Comparison of ENCODE assay signal across 24 cellular contexts in genomic region chrX:11585174-11585573, GRCh38.
A peak's percentile ranks its signal among the peaks of the same experiment; 100 is the strongest.
DNase-seq lines count a peak whose midpoint lies in the region; ATAC-seq, FAIRE-seq and TF ChIP-seq lines count a peak whose summit lies in the region.
"Had no signal": no experiment of that assay in that cellular context is flagged by ENCODE, and none has a peak within 500 bp of the region (broad histone marks: within the 10 kb centered on the region; RNA-seq: fewer than 3 reads in every experiment).

No MANE protein-coding gene starts in this region.

- ATAC-seq in A549, result no peak
- peak; percentile 50 for ATAC-seq in HG03432 (IDR thresholded peaks at IDR 0.05; ENCODE audit: unreplicated experiment)
- ATAC-seq in GM18519 (IDR thresholded peaks at IDR 0.05; ENCODE audit: low FRiP score, unreplicated experiment), result no peak
- ATAC-seq: HCT116, PC-3, T-cell had no signal

- FAIRE-seq in A549 (lab: Jason Lieb, UNC) (peak; percentile 88), GM12892 (lab: Jason Lieb, UNC) (peak; percentile 90)
- FAIRE-seq: A204.1 had no signal

- no peak overlapping the region for H3K4me3 Mint-ChIP-seq in activated T-helper 1 cell treated with anti-CD3 and anti-CD28 coated beads, Interleukin-12 subunit alpha, Interleukin-12 subunit beta, Interleukin-2, Interleukin-4 antibody, amounts not matched to agents 30 ng/mL and 10 ng/mL and 1 ng/mL, durations not matched to agents 14 hours and 24 hours and 36 hours
- H3K4me3 Mint-ChIP-seq: CD4-positive, alpha-beta T cell; T-cell had no signal

- TF ChIP-seq POLR2A in A549 (IDR thresholded peaks at IDR 0.05; ENCODE audit: low read length), result no peak
- no peak for TF ChIP-seq POLR2A in GM12892 (IDR thresholded peaks at IDR 0.05; ENCODE audit: low read depth, low read length)

- POLR2A ChIA-PET in A549 (lab: Yijun Ruan, JAX), result no interaction called here

- WGBS in A549 (ENCODE audit: missing lambda C conversion rate), result 0% methylated on average over 1 of the region's 1 CpG

- no peak overlapping the region for H3K27ac Mint-ChIP-seq in activated T-helper 1 cell treated with anti-CD3 and anti-CD28 coated beads, Interleukin-12 subunit alpha, Interleukin-12 subunit beta, Interleukin-2, Interleukin-4 antibody, amounts not matched to agents 30 ng/mL and 10 ng/mL and 1 ng/mL, durations not matched to agents 14 hours and 24 hours and 36 hours
- H3K27ac Mint-ChIP-seq: CD4-positive, alpha-beta T cell; T-cell had no signal

- CTCF ChIA-PET in A549 (lab: Yijun Ruan, JAX), result interaction anchor here (0.6 kb wide), 1 partner anchor 215 kb away, joined by 3 read pairs; no protein-coding TSS in a partner anchor

- no peak overlapping the region for H3K27ac ChIP-seq in A549

- no peak for TF ChIP-seq CTCF in A549 (IDR thresholded peaks at IDR 0.05)

- H3K4me3 ChIP-seq in A549, result no peak overlapping the region

- no peaks in the 10 kb centered on the region for H3K36me3 Mint-ChIP-seq in activated T-helper 1 cell treated with anti-CD3 and anti-CD28 coated beads, Interleukin-12 subunit alpha, Interleukin-12 subunit beta, Interleukin-2, Interleukin-4 antibody, amounts not matched to agents 30 ng/mL and 10 ng/mL and 1 ng/mL, durations not matched to agents 14 hours and 24 hours and 36 hours (ENCODE audit: low read depth)
- H3K36me3 Mint-ChIP-seq: T-cell had no signal

- H3K27me3 Mint-ChIP-seq in activated T-helper 1 cell treated with anti-CD3 and anti-CD28 coated beads, Interleukin-12 subunit alpha, Interleukin-12 subunit beta, Interleukin-2, Interleukin-4 antibody, amounts not matched to agents 30 ng/mL and 10 ng/mL and 1 ng/mL, durations not matched to agents 14 hours and 24 hours and 36 hours (ENCODE audit: insufficient read depth), result peaks cover 2% of the 10 kb centered on the region

- no peak overlapping the region for H3K4me2 ChIP-seq in A549
- H3K4me2 ChIP-seq: SK-N-SH had no signal

- no peaks in the 10 kb centered on the region for H3K9me3 ChIP-seq in A549
- H3K9me3 ChIP-seq: SK-N-SH had no signal

- no peaks in the 10 kb centered on the region for H3K4me1 ChIP-seq in A549

- no peaks in the 10 kb centered on the region for H3K4me1 Mint-ChIP-seq in activated T-helper 1 cell treated with anti-CD3 and anti-CD28 coated beads, Interleukin-12 subunit alpha, Interleukin-12 subunit beta, Interleukin-2, Interleukin-4 antibody, amounts not matched to agents 30 ng/mL and 10 ng/mL and 1 ng/mL, durations not matched to agents 14 hours and 24 hours and 36 hours (ENCODE audit: low read depth)
- H3K4me1 Mint-ChIP-seq: T-cell had no signal

- H3K9me3 Mint-ChIP-seq in activated T-helper 1 cell treated with anti-CD3 and anti-CD28 coated beads, Interleukin-12 subunit alpha, Interleukin-12 subunit beta, Interleukin-2, Interleukin-4 antibody, amounts not matched to agents 30 ng/mL and 10 ng/mL and 1 ng/mL, durations not matched to agents 14 hours and 24 hours and 36 hours, result no peaks in the 10 kb centered on the region
- H3K9me3 Mint-ChIP-seq: CD4-positive, alpha-beta T cell; T-cell had no signal

- DNase-seq in A549 (ENCODE audit: low read depth in 1 of 2, low spot score in 1 of 2) (no peak), GM12892 (ENCODE audit: insufficient read length) (no peak), SKM-1 treated with dmso at 0.1 percent for 144 hours (lab: John Stamatoyannopoulos, UW; ENCODE audit: unreplicated experiment) (peak; percentile 9)
- no peak for DNase-seq in activated T-helper 1 cell treated with anti-CD3 and anti-CD28 coated beads, Interleukin-12 subunit alpha, Interleukin-12 subunit beta, Interleukin-2, Interleukin-4 antibody, amounts not matched to agents 30 ng/mL and 10 ng/mL and 1 ng/mL, durations not matched to agents 14 hours and 24 hours and 36 hours (ENCODE audit: low spot score)
- no peak for DNase-seq in activated CD4-positive, alpha-beta T cell treated with anti-CD3 and anti-CD28 coated beads, Interleukin-2, amount 50 U/mL, for 4 hours
- DNase-seq: CD4-positive, alpha-beta T cell; COR-L47; DMS 273 treated with DMSO at 0.1 percent for 48 hours; DMS79 treated with DMSO at 0.1 percent for 48 hours; GOT3; Kasumi-1; NCI-H1105 treated with DMSO at 0.1 percent for 48 hours; NCI-H2029 treated with DMSO at 0.1 percent for 48 hours; NCI-H226; NCI-H524 treated with DMSO at 0.1 percent for 48 hours; NCI-H82; PC-3; SHP77; SK-N-SH; T-cell had no signal

- no peak for TF ChIP-seq EP300 in A549 (IDR thresholded peaks at IDR 0.05)

- intact Hi-C loops in activated T-helper 1 cell treated with anti-CD3 and anti-CD28 coated beads, Interleukin-12 subunit alpha, Interleukin-12 subunit beta, Interleukin-2, Interleukin-4 antibody, amounts not matched to agents 30 ng/mL and 10 ng/mL and 1 ng/mL, durations not matched to agents 14 hours and 24 hours and 36 hours (cut with micrococcal nuclease), result no loop called here

- no peak for TF ChIP-seq RAD21 in A549 (conservative IDR thresholded peaks at IDR 0.05 in 1 of 2, IDR thresholded peaks at IDR 0.05 in 1 of 2)

TF ChIP-seq in A549, 52 proteins besides CTCF, POLR2A, EP300 and RAD21:
- TF ChIP-seq CHD4 (IDR thresholded peaks at IDR 0.05; ENCODE audit: borderline replicate concordance) (no peak), MAZ (IDR thresholded peaks at IDR 0.05; ENCODE audit: borderline replicate concordance, low read depth, low read length) (no peak), EHMT2 (IDR thresholded peaks at IDR 0.05; ENCODE audit: low read depth) (no peak), FOSB (CRISPR knock-in tag; IDR thresholded peaks at IDR 0.05) (no peak)
